ENCODE assay signal across 8 cellular contexts in the genomic region with DNA sequence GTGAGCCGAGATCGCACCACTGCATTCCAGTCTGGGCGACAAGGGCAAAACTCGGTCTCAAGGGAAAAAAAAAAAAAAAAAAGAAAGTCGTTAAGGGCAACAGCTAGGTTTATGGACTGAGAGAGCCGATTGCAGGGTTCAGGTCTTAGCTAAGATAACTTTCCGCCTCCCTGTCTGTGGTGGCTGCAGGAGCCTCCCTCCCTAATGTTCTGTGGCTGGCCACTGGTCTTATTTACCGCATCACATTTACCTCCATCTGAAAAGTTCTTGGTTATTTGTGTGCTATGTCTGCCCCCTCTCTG. TPM values are rescaled to one million over a fixed set of nuclear protein-coding genes. Genes with fewer than 3 reads are reported as not detected.
DNase-seq lines count a peak whose midpoint lies in the region; TF ChIP-seq lines count a peak whose summit lies in the region.

No MANE protein-coding gene starts in this region.

- no peaks in the 10 kb centered on the region for H3K27me3 ChIP-seq in stomach

- intact Hi-C loops in stomach (cut with DNase I; ENCODE audit: low total_unique reads) = no loop called here

- H3K9me3 ChIP-seq in iPS-18c (ENCODE audit: control insufficient read depth, insufficient read depth, low read length) = peaks cover 3% of the 10 kb centered on the region
- no peaks in the 10 kb centered on the region for H3K9me3 ChIP-seq in stomach

- TF ChIP-seq POLR2A in stomach (IDR thresholded peaks at IDR 0.05) = no peak

- H3K36me3 ChIP-seq in stomach = no peaks in the 10 kb centered on the region

- H3K27ac Mint-ChIP-seq in T-helper 1 cell treated with Interleukin-12 subunit alpha and Interleukin-12 subunit beta and Interleukin-4 antibody, amounts not matched to agents 30 μg/mL and 1 μg/mL, for 36 hours = peak overlapping the region; percentile 45
- peak overlapping the region; percentile 63 for H3K27ac Mint-ChIP-seq in activated CD4-positive, alpha-beta memory T cell treated with anti-CD3 and anti-CD28 coated beads, Interleukin-2, amount 10 ng/mL, durations not matched to agents 7 days and 5 days

- H3K27me3 Mint-ChIP-seq in T-helper 1 cell treated with Interleukin-12 subunit alpha and Interleukin-12 subunit beta and Interleukin-4 antibody, amounts not matched to agents 30 μg/mL and 1 μg/mL, for 36 hours (ENCODE audit: low read depth) = no peaks in the 10 kb centered on the region
- no peaks in the 10 kb centered on the region for H3K27me3 Mint-ChIP-seq in activated CD4-positive, alpha-beta memory T cell treated with anti-CD3 and anti-CD28 coated beads, Interleukin-2, amount 10 ng/mL, durations not matched to agents 7 days and 5 days

- no peak for TF ChIP-seq CTCF in stomach (IDR thresholded peaks at IDR 0.05)

- H3K27ac ChIP-seq in stomach = peak overlapping the region in 4 of 5 donors; percentile 75 to 88 (median 86)

- H3K36me3 Mint-ChIP-seq in T-helper 1 cell treated with Interleukin-12 subunit alpha and Interleukin-12 subunit beta and Interleukin-4 antibody, amounts not matched to agents 30 μg/mL and 1 μg/mL, for 36 hours (ENCODE audit: low read depth) = no peaks in the 10 kb centered on the region
- H3K36me3 Mint-ChIP-seq in activated CD4-positive, alpha-beta memory T cell treated with anti-CD3 and anti-CD28 coated beads, Interleukin-2, amount 10 ng/mL, durations not matched to agents 7 days and 5 days (ENCODE audit: low read depth) = no peaks in the 10 kb centered on the region

- TF ChIP-seq EP300 in stomach (IDR thresholded peaks at IDR 0.05) = no peak

- no peaks in the 10 kb centered on the region for H3K9me3 Mint-ChIP-seq in T-helper 1 cell treated with Interleukin-12 subunit alpha and Interleukin-12 subunit beta and Interleukin-4 antibody, amounts not matched to agents 30 μg/mL and 1 μg/mL, for 36 hours
- H3K9me3 Mint-ChIP-seq in activated CD4-positive, alpha-beta memory T cell treated with anti-CD3 and anti-CD28 coated beads, Interleukin-2, amount 10 ng/mL, durations not matched to agents 7 days and 5 days = no peaks in the 10 kb centered on the region

- H3K4me3 Mint-ChIP-seq in T-helper 1 cell treated with Interleukin-12 subunit alpha and Interleukin-12 subunit beta and Interleukin-4 antibody, amounts not matched to agents 30 μg/mL and 1 μg/mL, for 36 hours = peak overlapping the region; percentile 72
- peak overlapping the region; percentile 78 for H3K4me3 Mint-ChIP-seq in activated CD4-positive, alpha-beta memory T cell treated with anti-CD3 and anti-CD28 coated beads, Interleukin-2, amount 10 ng/mL, durations not matched to agents 7 days and 5 days

- CTCF ChIA-PET in activated CD4-positive, alpha-beta memory T cell treated with anti-CD3 and anti-CD28 coated beads, Interleukin-2, amount 10 ng/mL, durations not matched to agents 7 days and 5 days (lab: Charles Lee) = interaction anchor here (0.7 to 1.7 kb wide), 4 partner anchors 140 to 164 kb away, joined by 3 to 4 read pairs (median 4); no protein-coding TSS in a partner anchor

- H3K4me1 Mint-ChIP-seq in T-helper 1 cell treated with Interleukin-12 subunit alpha and Interleukin-12 subunit beta and Interleukin-4 antibody, amounts not matched to agents 30 μg/mL and 1 μg/mL, for 36 hours (ENCODE audit: low read depth) = peaks cover 8% of the 10 kb centered on the region
- H3K4me1 Mint-ChIP-seq in activated CD4-positive, alpha-beta memory T cell treated with anti-CD3 and anti-CD28 coated beads, Interleukin-2, amount 10 ng/mL, durations not matched to agents 7 days and 5 days = peaks cover 26% of the 10 kb centered on the region

- POLR2A ChIA-PET in activated CD4-positive, alpha-beta memory T cell treated with anti-CD3 and anti-CD28 coated beads, Interleukin-2, amount 10 ng/mL, durations not matched to agents 7 days and 5 days (lab: Charles Lee) = interaction anchor here (0.6 to 1.1 kb wide), 4 partner anchors 10 to 149 kb away, joined by 3 to 4 read pairs (median 4); a partner anchor contains a TSS

- 26 to 40% (median 39%) methylated on average over 8 of the region's 8 CpGs for WGBS in stomach, 5 donors

- H3K4me1 ChIP-seq in stomach = peaks cover 17 to 42% (median 36%) of the 10 kb centered on the region in 4 donors

- no peak for DNase-seq in T-helper 1 cell
- DNase-seq in activated CD4-positive, alpha-beta memory T cell treated with anti-CD3 and anti-CD28 coated beads, Interleukin-2, amount 10 ng/mL, durations not matched to agents 7 days and 5 days = no peak
- DNase-seq in stomach = no peak
- no peak for DNase-seq in ureter (ENCODE audit: low spot score)
- DNase-seq in HuH-7 (ENCODE audit: low spot score) = no peak
- no peak for DNase-seq in stimulated activated CD4-positive, alpha-beta T cell treated with anti-CD3 and anti-CD28 coated beads, Interleukin-1b, Interleukin-23, amount 100 ng/mL, for 48 hours

- H3K4me3 ChIP-seq in iPS-18c (ENCODE audit: insufficient read depth, low read depth, low read length) (peak overlapping the region; percentile 74; the same call in 1 of the 2 replicates), stomach (peak overlapping the region; percentile 53 to 66 (median 62))

RNA-seq across cellular contexts. Expression of a gene that starts 0.7 kb away (rescaled TPM):
- total RNA-seq in activated CD4-positive, alpha-beta memory T cell treated with anti-CD3 and anti-CD28 coated beads, Interleukin-2, amount 10 ng/mL, durations not matched to agents 7 days and 5 days = 1 to 10 TPM; 5.3 TPM
- total RNA-seq in stomach (10 to 100 TPM in 1 of 5 donors, 1 to 10 TPM in 3, not detected in 1; 4.2 to 28.0 (median 4.7) TPM), ureter (19.7 TPM)
- polyA plus RNA-seq in stomach = 1 to 10 TPM; 4.6 to 8.4 (median 4.6) TPM

RNA-seq across cellular contexts. Expression of a gene that starts 45.9 kb away (rescaled TPM):
- total RNA-seq in activated CD4-positive, alpha-beta memory T cell treated with anti-CD3 and anti-CD28 coated beads, Interleukin-2, amount 10 ng/mL, durations not matched to agents 7 days and 5 days = 10 to 100 TPM; 10.8 to 11.0 TPM
- 10 to 100 TPM in 2 of 5 donors, 1 to 10 TPM in 3; 1.2 to 45.1 (median 7.0) TPM for total RNA-seq in stomach
- polyA plus RNA-seq in stomach = 1 to 10 TPM; 3.2 to 4.4 (median 3.7) TPM
- 14.9 TPM for total RNA-seq in ureter
